Comparison of ENCODE assay signal across 13 cellular contexts in genomic region chr6:39086294-39086693, GRCh38. TPM values are rescaled to one million over a fixed set of nuclear protein-coding genes. Genes with fewer than 3 reads are reported as not detected.
DNase-seq lines count a peak whose midpoint lies in the region; ATAC-seq and TF ChIP-seq lines count a peak whose summit lies in the region.
"Had no signal": no experiment of that assay in that cellular context is flagged by ENCODE, and none has a peak within 500 bp of the region (broad histone marks: within the 10 kb centered on the region; RNA-seq: fewer than 3 reads in every experiment).

No MANE protein-coding gene starts in this region.

- TF ChIP-seq POLR2A in prostate gland (IDR thresholded peaks at IDR 0.05): no peak

- DNase-seq in activated naive CD4-positive, alpha-beta T cell treated with anti-CD3 and anti-CD28 coated beads for 36 hours: peak; percentile 38
- no peak for DNase-seq in activated naive CD4-positive, alpha-beta T cell treated with anti-CD3 and anti-CD28 coated beads, Interleukin-2, amount 10 ng/mL, durations not matched to agents 7 days and 5 days
- DNase-seq in MV-4-11 (lab: John Stamatoyannopoulos, UW) (peak; percentile 74), NCI-H2171 treated with DMSO at 0.1 percent for 48 hours (lab: John Stamatoyannopoulos, UW) (no peak), prostate gland (ENCODE audit: low spot score) (no peak), retina (no peak)
- peak in 1 of 2 donors; percentile 76 for DNase-seq in stimulated activated effector memory CD8-positive, alpha-beta T cell treated with anti-CD3 and anti-CD28 coated beads, Interleukin-12 subunit alpha, Interleukin-12 subunit beta, amount 100 ng/mL, for 72 hours (ENCODE audit: low spot score in 2 of 2)
- DNase-seq: activated CD4-positive, alpha-beta T cell treated with anti-CD3 and anti-CD28 coated beads, Interleukin-2, amount 50 U/mL, for 1 hour; BE2C; ovary had no signal

- H3K27ac ChIP-seq in prostate gland: no peak overlapping the region
- H3K27ac ChIP-seq: ovary had no signal

- H3K4me3 Mint-ChIP-seq in activated naive CD4-positive, alpha-beta T cell treated with anti-CD3 and anti-CD28 coated beads for 36 hours: no peak overlapping the region
- no peak overlapping the region for H3K4me3 Mint-ChIP-seq in activated naive CD4-positive, alpha-beta T cell treated with anti-CD3 and anti-CD28 coated beads, Interleukin-2, amount 10 ng/mL, durations not matched to agents 7 days and 5 days
- peak overlapping the region; percentile 19 for H3K4me3 Mint-ChIP-seq in stimulated activated effector memory CD8-positive, alpha-beta T cell treated with anti-CD3 and anti-CD28 coated beads, Interleukin-12 subunit alpha, Interleukin-12 subunit beta, amount 100 ng/mL, for 72 hours

- intact Hi-C loops in activated naive CD4-positive, alpha-beta T cell treated with anti-CD3 and anti-CD28 coated beads for 36 hours (cut with micrococcal nuclease): no loop called here
- intact Hi-C loops in prostate gland (cut with DNase I): loop anchor here (10.0 kb wide), 1 partner anchor 219 kb away; no protein-coding TSS in a partner anchor

- no peak overlapping the region for H3K4me3 ChIP-seq in prostate gland
- H3K4me3 ChIP-seq: ovary had no signal

- no peaks in the 10 kb centered on the region for H3K9me3 Mint-ChIP-seq in activated naive CD4-positive, alpha-beta T cell treated with anti-CD3 and anti-CD28 coated beads for 36 hours
- H3K9me3 Mint-ChIP-seq in activated naive CD4-positive, alpha-beta T cell treated with anti-CD3 and anti-CD28 coated beads, Interleukin-2, amount 10 ng/mL, durations not matched to agents 7 days and 5 days: no peaks in the 10 kb centered on the region
- no peaks in the 10 kb centered on the region for H3K9me3 Mint-ChIP-seq in stimulated activated effector memory CD8-positive, alpha-beta T cell treated with anti-CD3 and anti-CD28 coated beads, Interleukin-12 subunit alpha, Interleukin-12 subunit beta, amount 100 ng/mL, for 72 hours

- TF ChIP-seq CTCF in prostate gland (IDR thresholded peaks at IDR 0.05): no peak

- 86% methylated on average over 7 of the region's 7 CpGs for WGBS in prostate gland

- H3K27ac Mint-ChIP-seq in activated naive CD4-positive, alpha-beta T cell treated with anti-CD3 and anti-CD28 coated beads for 36 hours: no peak overlapping the region
- H3K27ac Mint-ChIP-seq in activated naive CD4-positive, alpha-beta T cell treated with anti-CD3 and anti-CD28 coated beads, Interleukin-2, amount 10 ng/mL, durations not matched to agents 7 days and 5 days: no peak overlapping the region
- H3K27ac Mint-ChIP-seq in stimulated activated effector memory CD8-positive, alpha-beta T cell treated with anti-CD3 and anti-CD28 coated beads, Interleukin-12 subunit alpha, Interleukin-12 subunit beta, amount 100 ng/mL, for 72 hours: no peak overlapping the region

- H3K27me3 Mint-ChIP-seq in activated naive CD4-positive, alpha-beta T cell treated with anti-CD3 and anti-CD28 coated beads for 36 hours (ENCODE audit: low read depth): peaks cover 33% of the 10 kb centered on the region
- peaks cover 66% of the 10 kb centered on the region for H3K27me3 Mint-ChIP-seq in activated naive CD4-positive, alpha-beta T cell treated with anti-CD3 and anti-CD28 coated beads, Interleukin-2, amount 10 ng/mL, durations not matched to agents 7 days and 5 days

- no peaks in the 10 kb centered on the region for H3K4me1 ChIP-seq in prostate gland (replicated peaks)
- H3K4me1 ChIP-seq: BE2C had no signal

- no peaks in the 10 kb centered on the region for H3K9me3 ChIP-seq in prostate gland
- H3K9me3 ChIP-seq: BE2C, ovary had no signal

- CTCF ChIA-PET in activated naive CD4-positive, alpha-beta T cell treated with anti-CD3 and anti-CD28 coated beads for 36 hours (lab: Charles Lee): interaction anchor here (0.9 kb wide), 1 partner anchor 80 kb away, joined by 4 read pairs; no protein-coding TSS in a partner anchor
- CTCF ChIA-PET in activated naive CD4-positive, alpha-beta T cell treated with anti-CD3 and anti-CD28 coated beads, Interleukin-2, amount 10 ng/mL, durations not matched to agents 7 days and 5 days (lab: Charles Lee): interaction anchor here (1.5 to 3.1 kb wide), 2 partner anchors 23 to 80 kb away, joined by 3 to 17 read pairs; no protein-coding TSS in a partner anchor

- H3K36me3 ChIP-seq in prostate gland: no peaks in the 10 kb centered on the region
- H3K36me3 ChIP-seq: BE2C, ovary had no signal

- no peaks in the 10 kb centered on the region for H3K36me3 Mint-ChIP-seq in activated naive CD4-positive, alpha-beta T cell treated with anti-CD3 and anti-CD28 coated beads for 36 hours (ENCODE audit: low read depth)
- H3K36me3 Mint-ChIP-seq in activated naive CD4-positive, alpha-beta T cell treated with anti-CD3 and anti-CD28 coated beads, Interleukin-2, amount 10 ng/mL, durations not matched to agents 7 days and 5 days: no peaks in the 10 kb centered on the region
- no peaks in the 10 kb centered on the region for H3K36me3 Mint-ChIP-seq in stimulated activated effector memory CD8-positive, alpha-beta T cell treated with anti-CD3 and anti-CD28 coated beads, Interleukin-12 subunit alpha, Interleukin-12 subunit beta, amount 100 ng/mL, for 72 hours

- H3K27me3 ChIP-seq in prostate gland (replicated peaks; ENCODE audit: insufficient read depth): no peaks in the 10 kb centered on the region
- H3K27me3 ChIP-seq: ovary had no signal

- peak; percentile 67 for ATAC-seq in GM21786 (IDR thresholded peaks at IDR 0.05; ENCODE audit: unreplicated experiment)
- peak; percentile 88 for ATAC-seq in stimulated activated effector memory CD8-positive, alpha-beta T cell treated with anti-CD3 and anti-CD28 coated beads, Interleukin-12 subunit alpha, Interleukin-12 subunit beta, amount 100 ng/mL, for 72 hours
- ATAC-seq: left lobe of liver had no signal

- peaks cover 3% of the 10 kb centered on the region for H3K4me1 Mint-ChIP-seq in activated naive CD4-positive, alpha-beta T cell treated with anti-CD3 and anti-CD28 coated beads for 36 hours (ENCODE audit: low read depth)
- no peaks in the 10 kb centered on the region for H3K4me1 Mint-ChIP-seq in activated naive CD4-positive, alpha-beta T cell treated with anti-CD3 and anti-CD28 coated beads, Interleukin-2, amount 10 ng/mL, durations not matched to agents 7 days and 5 days
- peaks cover 25% of the 10 kb centered on the region for H3K4me1 Mint-ChIP-seq in stimulated activated effector memory CD8-positive, alpha-beta T cell treated with anti-CD3 and anti-CD28 coated beads, Interleukin-12 subunit alpha, Interleukin-12 subunit beta, amount 100 ng/mL, for 72 hours

RNA-seq across cellular contexts. Expression of gene SAYSD1, which starts 28.7 kb away (rescaled TPM):
- 10 to 100 TPM; 13.7 to 13.8 TPM for total RNA-seq in activated naive CD4-positive, alpha-beta T cell treated with anti-CD3 and anti-CD28 coated beads for 36 hours
- 10 to 100 TPM; 23.8 to 25.4 TPM for total RNA-seq in prostate gland

RNA-seq across cellular contexts. Expression of gene GLP1R, which starts 37.7 kb away (rescaled TPM):
- total RNA-seq in activated naive CD4-positive, alpha-beta T cell treated with anti-CD3 and anti-CD28 coated beads for 36 hours: under 1 TPM; 0.07 to 0.12 TPM
- total RNA-seq in prostate gland: under 1 TPM in 1 of 2 donors, not detected in 1; 0.23 TPM
- total RNA-seq: fibroblast of villous mesenchyme, left lobe of liver, ovary had no signal

Comparison
In these comparisons a context has a peak if more than half of its experiments do, and no peak if none do; other contexts are left out.
1. DNase-seq: peak in activated naive CD4-positive, alpha-beta T cell treated with anti-CD3 and anti-CD28 coated beads for 36 hours (single experiment) and MV-4-11 (single experiment); none in activated naive CD4-positive, alpha-beta T cell treated with anti-CD3 and anti-CD28 coated beads, Interleukin-2, amount 10 ng/mL, durations not matched to agents 7 days and 5 days (single experiment), NCI-H2171 treated with DMSO at 0.1 percent for 48 hours (single experiment), prostate gland (single experiment) and retina (single experiment).